In the genomic region with DNA sequence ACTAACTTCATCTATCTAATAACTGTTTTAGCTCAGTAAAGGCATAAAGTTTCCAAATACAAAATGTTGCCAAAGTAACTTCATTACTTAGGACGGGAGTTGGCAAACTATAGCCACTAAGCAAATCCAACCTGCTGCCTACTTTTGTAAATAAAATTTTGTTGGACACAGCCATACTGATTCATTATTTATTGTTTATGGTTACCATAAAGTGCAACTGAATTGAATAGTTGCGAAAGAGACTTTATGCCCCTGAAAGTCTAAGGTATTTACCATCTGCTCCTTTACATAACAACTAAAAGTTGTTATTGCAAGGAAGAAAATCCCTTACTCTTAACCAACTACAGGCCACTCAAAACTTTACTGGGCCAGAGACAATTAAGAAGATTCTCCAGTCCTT, we compare ENCODE assay signal across 29 cellular contexts.
A peak's percentile ranks its signal among the peaks of the same experiment; 100 is the strongest.
DNase-seq lines count a peak whose midpoint lies in the region; ATAC-seq and TF ChIP-seq lines count a peak whose summit lies in the region.
"Had no signal": no experiment of that assay in that cellular context is flagged by ENCODE, and none has a peak within 500 bp of the region (broad histone marks: within the 10 kb centered on the region; RNA-seq: fewer than 3 reads in every experiment).

No MANE protein-coding gene starts in this region.

- WGBS in spleen, 5 donors: 72 to 96% (median 92%) methylated on average over 2 of the region's 2 CpGs
- WGBS in neuronal stem cell (ENCODE audit: extremely low coverage in 2 of 2, insufficient read length in 2 of 2, insufficient replicate concordance in 1 of 2), 2 donors: no CpG with 5 or more reads among the region's 2 CpGs

- no peak overlapping the region for H3K4me3 Mint-ChIP-seq in nephron progenitor cell
- H3K4me3 Mint-ChIP-seq in activated CD4-positive, alpha-beta memory T cell treated with anti-CD3 and anti-CD28 coated beads for 36 hours: no peak overlapping the region
- H3K4me3 Mint-ChIP-seq: activated T-cell treated with anti-CD3 and anti-CD28 coated beads, Interleukin-2, amount 50 U/mL, for 72 hours; CD8-positive, alpha-beta T cell; central memory CD8-positive, alpha-beta T cell; immature natural killer cell; memory B cell; stimulated activated memory B cell treated with anti-CD40 and anti-IgM and Interleukin-4, amounts not matched to agents 10 μg/mL and 1 μg/mL and 100 μg/mL, for 72 hours had no signal

- ATAC-seq in mucosa of descending colon: peak; percentile 84
- ATAC-seq: activated T-cell treated with anti-CD3 and anti-CD28 coated beads, Interleukin-2, amount 50 U/mL, for 72 hours; CD8-positive, alpha-beta T cell; sciatic nerve; stimulated activated memory B cell treated with anti-CD40 and anti-IgM and Interleukin-4, amounts not matched to agents 10 μg/mL and 1 μg/mL and 100 μg/mL, for 72 hours had no signal

- H3F3A ChIP-seq in PC-9 (ENCODE audit: insufficient read depth, low read depth): no peaks in the 10 kb centered on the region

- H2BK5ac ChIP-seq in neuronal stem cell (ENCODE audit: low read length): no peak overlapping the region

- no peak overlapping the region for H2AK5ac ChIP-seq in neuronal stem cell (ENCODE audit: low read depth, low read length)

- peak overlapping the region; percentile 35; the same call in 1 of the 2 replicates for H3K27ac ChIP-seq in ACC112 (ENCODE audit: low read depth, low read length)
- H3K27ac ChIP-seq in PC-9: no peak overlapping the region
- no peak overlapping the region for H3K27ac ChIP-seq in spleen
- H3K27ac ChIP-seq in neuronal stem cell (replicated peaks; ENCODE audit: low read length): no peak overlapping the region
- H3K27ac ChIP-seq: dorsolateral prefrontal cortex, esophagus squamous epithelium, SK-N-MC, upper lobe of left lung had no signal

- H3K4me1 ChIP-seq in ACC112 (ENCODE audit: control insufficient read depth, insufficient read depth, low read length, unreplicated experiment) (peaks cover 32% of the 10 kb centered on the region), PC-9 (replicated peaks; ENCODE audit: insufficient read depth) (peaks cover 4% of the 10 kb centered on the region; the same call in 1 of the 2 replicates), mucosa of descending colon (ENCODE audit: low read depth) (peaks cover 10% of the 10 kb centered on the region), spleen (no peaks in the 10 kb centered on the region), neuronal stem cell (ENCODE audit: control insufficient read depth in 2 of 2, insufficient read depth in 1 of 2, low read depth in 1 of 2, low read length in 2 of 2) (no peaks in the 10 kb centered on the region)
- H3K4me1 ChIP-seq: BE2C, esophagus squamous epithelium had no signal

- H4K8ac ChIP-seq in neuronal stem cell (ENCODE audit: low read depth, low read length): no peak overlapping the region

- no peak overlapping the region for H3K18ac ChIP-seq in neuronal stem cell (ENCODE audit: low read length)

- no peaks in the 10 kb centered on the region for H3K79me1 ChIP-seq in neuronal stem cell (ENCODE audit: low read depth, low read length)

- no peaks in the 10 kb centered on the region for H3K36me3 ChIP-seq in ACC112 (ENCODE audit: insufficient read depth, low read length)
- H3K36me3 ChIP-seq in PC-9 (ENCODE audit: low read depth): no peaks in the 10 kb centered on the region
- H3K36me3 ChIP-seq in mucosa of descending colon (ENCODE audit: low read depth): no peaks in the 10 kb centered on the region
- H3K36me3 ChIP-seq in spleen: no peaks in the 10 kb centered on the region
- no peaks in the 10 kb centered on the region for H3K36me3 ChIP-seq in neuronal stem cell (replicated peaks in 1 of 2; ENCODE audit: control insufficient read depth in 2 of 2, insufficient read depth in 2 of 2, low read length in 2 of 2)
- H3K36me3 ChIP-seq: BE2C, esophagus squamous epithelium, upper lobe of left lung had no signal

- H3K9me3 Mint-ChIP-seq in nephron progenitor cell: peaks cover 4% of the 10 kb centered on the region
- H3K9me3 Mint-ChIP-seq in activated CD4-positive, alpha-beta memory T cell treated with anti-CD3 and anti-CD28 coated beads for 36 hours: no peaks in the 10 kb centered on the region
- H3K9me3 Mint-ChIP-seq: activated T-cell treated with anti-CD3 and anti-CD28 coated beads, Interleukin-2, amount 50 U/mL, for 72 hours; CD8-positive, alpha-beta T cell; central memory CD8-positive, alpha-beta T cell; immature natural killer cell; memory B cell; stimulated activated memory B cell treated with anti-CD40 and anti-IgM and Interleukin-4, amounts not matched to agents 10 μg/mL and 1 μg/mL and 100 μg/mL, for 72 hours had no signal

- peaks cover 20% of the 10 kb centered on the region for H3K27me3 Mint-ChIP-seq in nephron progenitor cell (ENCODE audit: low read depth, poor library complexity)
- peaks cover 2% of the 10 kb centered on the region for H3K27me3 Mint-ChIP-seq in activated CD4-positive, alpha-beta memory T cell treated with anti-CD3 and anti-CD28 coated beads for 36 hours
- H3K27me3 Mint-ChIP-seq: stimulated activated memory B cell treated with anti-CD40 and anti-IgM and Interleukin-4, amounts not matched to agents 10 μg/mL and 1 μg/mL and 100 μg/mL, for 72 hours had no signal

- no peak overlapping the region for H3K4me3 ChIP-seq in ACC112 (ENCODE audit: low read depth, low read length)
- no peak overlapping the region for H3K4me3 ChIP-seq in PC-9
- no peak overlapping the region for H3K4me3 ChIP-seq in mucosa of descending colon
- H3K4me3 ChIP-seq in spleen: no peak overlapping the region
- H3K4me3 ChIP-seq in neuronal stem cell (ENCODE audit: low read length in 2 of 2): no peak overlapping the region
- H3K4me3 ChIP-seq: dorsolateral prefrontal cortex, esophagus squamous epithelium, SK-N-MC, upper lobe of left lung had no signal

- H3K14ac ChIP-seq in neuronal stem cell (ENCODE audit: low read length): no peak overlapping the region

- no peak overlapping the region for H3K4ac ChIP-seq in neuronal stem cell (ENCODE audit: low read length)

- no peaks in the 10 kb centered on the region for H4K20me1 ChIP-seq in PC-9 (ENCODE audit: insufficient read depth)

- H3K4me2 ChIP-seq in PC-9 (no peak overlapping the region), neuronal stem cell (ENCODE audit: insufficient read depth, low read length, poor library complexity, severe bottlenecking) (no peak overlapping the region)

- H3K9ac ChIP-seq in neuronal stem cell (ENCODE audit: low read depth, low read length, poor library complexity): no peak overlapping the region

- CTCF ChIA-PET in PC-9 (lab: Charles Lee): no interaction called here
- CTCF ChIA-PET in activated CD4-positive, alpha-beta memory T cell treated with anti-CD3 and anti-CD28 coated beads for 36 hours (lab: Charles Lee): no interaction called here

- POLR2A ChIA-PET in PC-9 (lab: Charles Lee; ENCODE audit: unreplicated experiment): no interaction called here
- POLR2A ChIA-PET in activated CD4-positive, alpha-beta memory T cell treated with anti-CD3 and anti-CD28 coated beads for 36 hours (lab: Charles Lee): no interaction called here

- H4K91ac ChIP-seq in neuronal stem cell (ENCODE audit: low read depth, low read length, poor library complexity): no peak overlapping the region

- H2AFZ ChIP-seq in ACC112 (ENCODE audit: low read length, unreplicated experiment) (no peak overlapping the region), PC-9 (0 out of 2 replicates have a peak overlapping the region, but pooled peaks have one; percentile 16), neuronal stem cell (ENCODE audit: low read length) (no peak overlapping the region)

- no peak for TF ChIP-seq POLR2A in spleen (IDR thresholded peaks at IDR 0.05)

- no peak overlapping the region for H2BK15ac ChIP-seq in neuronal stem cell (ENCODE audit: low read length)

- no peak for TF ChIP-seq CTCF in PC-9 (conservative IDR thresholded peaks at IDR 0.05)
- no peak for TF ChIP-seq CTCF in mucosa of descending colon (IDR thresholded peaks at IDR 0.05)
- no peak for TF ChIP-seq CTCF in nephron progenitor cell (IDR thresholded peaks at IDR 0.05)
- TF ChIP-seq CTCF in spleen (IDR thresholded peaks at IDR 0.05 in 8 of 11, conservative IDR thresholded peaks at IDR 0.05 in 3 of 11): no peak

- no peaks in the 10 kb centered on the region for H3K27me3 ChIP-seq in ACC112 (ENCODE audit: insufficient read depth, low read length)
- H3K27me3 ChIP-seq in PC-9 (ENCODE audit: insufficient read depth, low read depth): no peaks in the 10 kb centered on the region
- H3K27me3 ChIP-seq in spleen (replicated peaks in 1 of 7): peaks cover 0 to 3% (median 0%) of the 10 kb centered on the region in 7 donors
- peaks cover 0 to 3% (median 0%) of the 10 kb centered on the region in 3 experiments for H3K27me3 ChIP-seq in neuronal stem cell (ENCODE audit: control insufficient read depth in 3 of 3, insufficient read depth in 3 of 3, low read depth in 1 of 3, low read length in 3 of 3)
- H3K27me3 ChIP-seq: BE2C, esophagus squamous epithelium, upper lobe of left lung had no signal

- H2BK12ac ChIP-seq in neuronal stem cell (ENCODE audit: low read length): no peak overlapping the region

- BruUV-seq in PC-9 (replicated peaks; lab: Mats Ljungman, UMichigan): no TSS peak

- H2BK120ac ChIP-seq in neuronal stem cell (ENCODE audit: low read depth, low read length): no peak overlapping the region

- H3K27ac Mint-ChIP-seq in nephron progenitor cell: no peak overlapping the region
- H3K27ac Mint-ChIP-seq in activated CD4-positive, alpha-beta memory T cell treated with anti-CD3 and anti-CD28 coated beads for 36 hours: no peak overlapping the region
- H3K27ac Mint-ChIP-seq: activated T-cell treated with anti-CD3 and anti-CD28 coated beads, Interleukin-2, amount 50 U/mL, for 72 hours; CD8-positive, alpha-beta T cell; immature natural killer cell; memory B cell; progenitor cell of endocrine pancreas; stimulated activated memory B cell treated with anti-CD40 and anti-IgM and Interleukin-4, amounts not matched to agents 10 μg/mL and 1 μg/mL and 100 μg/mL, for 72 hours had no signal

- H3K79me2 ChIP-seq in ACC112 (ENCODE audit: control insufficient read depth, insufficient read depth, low read length, unreplicated experiment): no peaks in the 10 kb centered on the region
- no peaks in the 10 kb centered on the region for H3K79me2 ChIP-seq in PC-9 (ENCODE audit: low read depth)

- no peak overlapping the region for H3K23ac ChIP-seq in neuronal stem cell (ENCODE audit: low read depth, low read length, poor library complexity)

- no peaks in the 10 kb centered on the region for H3K9me3 ChIP-seq in PC-9 (ENCODE audit: insufficient read depth, low read depth)
- H3K9me3 ChIP-seq in mucosa of descending colon: no peaks in the 10 kb centered on the region
- H3K9me3 ChIP-seq in spleen: peaks cover 0 to 8% (median 0%) of the 10 kb centered on the region in 8 donors
- no peaks in the 10 kb centered on the region for H3K9me3 ChIP-seq in neuronal stem cell (replicated peaks in 1 of 2; ENCODE audit: control insufficient read depth in 2 of 2, insufficient read depth in 1 of 2, low read depth in 1 of 2, low read length in 2 of 2)
- H3K9me3 ChIP-seq: BE2C, esophagus squamous epithelium, upper lobe of left lung had no signal

- intact Hi-C loops in PC-9 (cut with micrococcal nuclease; ENCODE audit: unreplicated experiment): no loop called here
- intact Hi-C loops in mucosa of descending colon (cut with DNase I, micrococcal nuclease): no loop called here
- intact Hi-C loops in activated CD4-positive, alpha-beta memory T cell treated with anti-CD3 and anti-CD28 coated beads for 36 hours (cut with micrococcal nuclease): no loop called here
- intact Hi-C loops in spleen (cut with DNase I; ENCODE audit: low total_unique reads): no loop called here

- DNase-seq in PC-9 (peak in 1 of 2 experiments; percentile 47), dedifferentiated amniotic fluid mesenchymal stem cell (ENCODE audit: extremely low spot score) (peak; percentile 42), mucosa of descending colon (no peak), nephron progenitor cell (no peak), spleen (no peak), neuronal stem cell (ENCODE audit: low spot score) (no peak)
- no peak for DNase-seq in activated CD4-positive, alpha-beta memory T cell treated with anti-CD3 and anti-CD28 coated beads for 36 hours
- DNase-seq: activated CD4-positive, CD25-positive, alpha-beta regulatory T cell; activated T-cell treated with anti-CD3 and anti-CD28 coated beads, Interleukin-2, amount 50 U/mL, for 72 hours; BE2C; CD8-positive, alpha-beta T cell; dorsolateral prefrontal cortex; esophagus squamous epithelium; GOT3; immature natural killer cell; KBM-7; NCI-H1930; NCI-H524 treated with DMSO at 0.1 percent for 48 hours; OCI-M1; stimulated activated CD4-positive, alpha-beta T cell treated with anti-CD3 and anti-CD28 coated beads, Interleukin-15, amount 100 ng/mL, for 24 hours; T-helper 1 cell; upper lobe of left lung had no signal

- H3K4me1 Mint-ChIP-seq in nephron progenitor cell: no peaks in the 10 kb centered on the region
- no peaks in the 10 kb centered on the region for H3K4me1 Mint-ChIP-seq in activated CD4-positive, alpha-beta memory T cell treated with anti-CD3 and anti-CD28 coated beads for 36 hours (ENCODE audit: low read depth)
- H3K4me1 Mint-ChIP-seq: central memory CD8-positive, alpha-beta T cell; immature natural killer cell; memory B cell; stimulated activated memory B cell treated with anti-CD40 and anti-IgM and Interleukin-4, amounts not matched to agents 10 μg/mL and 1 μg/mL and 100 μg/mL, for 72 hours had no signal

- no peaks in the 10 kb centered on the region for H3K9me2 ChIP-seq in PC-9 (ENCODE audit: insufficient read depth)

- no peaks in the 10 kb centered on the region for H3K36me3 Mint-ChIP-seq in nephron progenitor cell (ENCODE audit: low read depth)
- H3K36me3 Mint-ChIP-seq in activated CD4-positive, alpha-beta memory T cell treated with anti-CD3 and anti-CD28 coated beads for 36 hours: no peaks in the 10 kb centered on the region
- H3K36me3 Mint-ChIP-seq: CD8-positive, alpha-beta T cell; immature natural killer cell; memory B cell; stimulated activated memory B cell treated with anti-CD40 and anti-IgM and Interleukin-4, amounts not matched to agents 10 μg/mL and 1 μg/mL and 100 μg/mL, for 72 hours had no signal
